In genomic region chr6:44078795-44079671, GRCh38 we compare ENCODE assay signal across 1 cellular context.
TF ChIP-seq lines count a peak whose summit lies in the region.

No MANE protein-coding gene starts in this region.

TF ChIP-seq in HepG2, 621 proteins besides CTCF, POLR2A, EP300 and RAD21 (continued from another document):
- TF ChIP-seq TFAP4 (IDR thresholded peaks at IDR 0.05; ENCODE audit: borderline replicate concordance, low read depth), result no peak
- TF ChIP-seq ZNF777 (CRISPR knock-in tag; IDR thresholded peaks at IDR 0.05), result no peak
- TF ChIP-seq ZGPAT (CRISPR knock-in tag; IDR thresholded peaks at IDR 0.05), result peak; percentile 22; the same call in 1 of the 2 replicates
- no peak for TF ChIP-seq POLR2G (IDR thresholded peaks at IDR 0.05; ENCODE audit: low read depth, low read length)
- no peak for TF ChIP-seq SAFB2 (CRISPR knock-in tag; IDR thresholded peaks at IDR 0.05; ENCODE audit: borderline replicate concordance, low read depth)
- no peak for TF ChIP-seq IKZF1 (IDR thresholded peaks at IDR 0.05)
- TF ChIP-seq CENPX (CRISPR knock-in tag; IDR thresholded peaks at IDR 0.05), result no peak
- peak; percentile 33 for TF ChIP-seq CBX1 (IDR thresholded peaks at IDR 0.05; ENCODE audit: low read depth)
- no peak for TF ChIP-seq U2AF2 (IDR thresholded peaks at IDR 0.05; ENCODE audit: low read depth, low read length)
- TF ChIP-seq ZNF775 (CRISPR knock-in tag; IDR thresholded peaks at IDR 0.05; ENCODE audit: borderline replicate concordance), result no peak
- 0 out of 2 replicates have a peak, but pooled peaks have one; percentile 36 for TF ChIP-seq ZNF720 (CRISPR knock-in tag; IDR thresholded peaks at IDR 0.05)
- TF ChIP-seq MED13 (CRISPR knock-in tag; IDR thresholded peaks at IDR 0.05), result no peak
- TF ChIP-seq JARID2 (CRISPR knock-in tag; IDR thresholded peaks at IDR 0.05; ENCODE audit: insufficient replicate concordance), result no peak
- no peak for TF ChIP-seq CREB3 (CRISPR knock-in tag; IDR thresholded peaks at IDR 0.05)
- no peak for TF ChIP-seq ZNF550 (CRISPR knock-in tag; IDR thresholded peaks at IDR 0.05; ENCODE audit: borderline replicate concordance)
- peak; percentile 64 for TF ChIP-seq RXRB (CRISPR knock-in tag; IDR thresholded peaks at IDR 0.05; ENCODE audit: borderline replicate concordance)
- TF ChIP-seq ZNF441 (CRISPR knock-in tag; IDR thresholded peaks at IDR 0.05; ENCODE audit: borderline replicate concordance), result 0 out of 2 replicates have a peak, but pooled peaks have one; percentile 21
- no peak for TF ChIP-seq E2F5 (CRISPR knock-in tag; conservative IDR thresholded peaks at IDR 0.05)
- 0 out of 2 replicates have a peak, but pooled peaks have one; percentile 45 for TF ChIP-seq ZNF280D (CRISPR knock-in tag; IDR thresholded peaks at IDR 0.05)
- peak; percentile 74 for TF ChIP-seq TEAD3 (CRISPR knock-in tag; optimal IDR thresholded peaks at IDR 0.05; ENCODE audit: borderline replicate concordance)
- TF ChIP-seq ZNF790 (CRISPR knock-in tag; IDR thresholded peaks at IDR 0.05; ENCODE audit: borderline replicate concordance), result no peak
- TF ChIP-seq ZNF7 (CRISPR knock-in tag; IDR thresholded peaks at IDR 0.05), result no peak
- no peak for TF ChIP-seq CHD2 (IDR thresholded peaks at IDR 0.05; ENCODE audit: low read depth, low read length)
- no peak for TF ChIP-seq ZFYVE20 (CRISPR knock-in tag; IDR thresholded peaks at IDR 0.05; ENCODE audit: borderline replicate concordance, low read depth)
TF ChIP-seq in HepG2: peak in this region for 105.
